10 cellular contexts compared by ENCODE assay signal in genomic region chr5:151021771-151022170, GRCh38. TPM values are rescaled to one million over a fixed set of nuclear protein-coding genes. Genes with fewer than 3 reads are reported as not detected.
DNase-seq lines count a peak whose midpoint lies in the region; ATAC-seq and TF ChIP-seq lines count a peak whose summit lies in the region.
"Had no signal": no experiment of that assay in that cellular context is flagged by ENCODE, and none has a peak within 500 bp of the region (broad histone marks: within the 10 kb centered on the region; RNA-seq: fewer than 3 reads in every experiment).

No MANE protein-coding gene starts in this region.

- no peak for DNase-seq in ascending aorta (ENCODE audit: low spot score in 2 of 2)
- DNase-seq in naive B cell = no peak
- DNase-seq in NCI-H524 treated with DMSO at 0.1 percent for 48 hours (lab: John Stamatoyannopoulos, UW) = no peak
- DNase-seq in ecto neural progenitor cell (ENCODE audit: low spot score) = no peak
- DNase-seq in stimulated activated naive CD8-positive, alpha-beta T cell treated with anti-CD3 and anti-CD28 coated beads, Interleukin-15, Interleukin-2, amounts not matched to agents 100 U/mL and 50 U/mL, for 24 hours = no peak
- DNase-seq: activated CD4-positive, alpha-beta T cell treated with anti-CD3 and anti-CD28 coated beads for 1 hour; stimulated activated CD4-positive, alpha-beta T cell treated with anti-CD3 and anti-CD28 coated beads, Interleukin-4, amount 100 ng/mL, for 1 hour had no signal

- H3K36me3 Mint-ChIP-seq in naive B cell = no peaks in the 10 kb centered on the region

- no peak for TF ChIP-seq CTCF in ascending aorta (IDR thresholded peaks at IDR 0.05)

- H3K4me1 Mint-ChIP-seq in naive B cell = peaks cover 18 to 44% (median 23%) of the 10 kb centered on the region in 3 donors

- H3K4me3 Mint-ChIP-seq in naive B cell = peak overlapping the region; percentile 27 to 86 (median 38)
- H3K4me3 Mint-ChIP-seq: activated T-helper 1 cell treated with anti-CD3 and anti-CD28 coated beads, Interleukin-12 subunit alpha, Interleukin-12 subunit beta, Interleukin-2, Interleukin-4 antibody, amounts not matched to agents 30 ng/mL and 10 ng/mL and 1 ng/mL, durations not matched to agents 14 hours and 24 hours and 36 hours had no signal

- H3K36me3 ChIP-seq in ascending aorta (peaks cover 14 to 16% of the 10 kb centered on the region in 2 donors), esophagus (ENCODE audit: control insufficient read depth in 2 of 2, insufficient read depth in 2 of 2, low read length in 1 of 2) (peaks cover 0 to 16% of the 10 kb centered on the region in 2 donors), thymus (ENCODE audit: control insufficient read depth, insufficient read depth) (peaks cover 3% of the 10 kb centered on the region)

- no peak for ATAC-seq in naive B cell (ENCODE audit: low read depth in 2 of 2)
- ATAC-seq in stimulated activated naive CD8-positive, alpha-beta T cell treated with anti-CD3 and anti-CD28 coated beads, Interleukin-15, Interleukin-2, amounts not matched to agents 100 U/mL and 50 U/mL, for 24 hours = no peak

- H3K27me3 ChIP-seq in ascending aorta (no peaks in the 10 kb centered on the region), esophagus (ENCODE audit: control insufficient read depth in 1 of 2, insufficient read depth in 2 of 2, low read length in 2 of 2) (no peaks in the 10 kb centered on the region), thymus (ENCODE audit: control insufficient read depth, insufficient read depth) (no peaks in the 10 kb centered on the region)

- intact Hi-C loops in ascending aorta (cut with DNase I) = loop anchor here (5.0 kb wide), 2 partner anchors 61 to 239 kb away; partner anchors contain the start of gene TNIP1

- WGBS in esophagus, 2 donors = 80 to 85% methylated on average over 7 of the region's 7 CpGs
- 96% methylated on average over 7 of the region's 7 CpGs for WGBS in thymus

- H3K9me3 Mint-ChIP-seq in naive B cell = no peaks in the 10 kb centered on the region
- H3K9me3 Mint-ChIP-seq: activated T-helper 1 cell treated with anti-CD3 and anti-CD28 coated beads, Interleukin-12 subunit alpha, Interleukin-12 subunit beta, Interleukin-2, Interleukin-4 antibody, amounts not matched to agents 30 ng/mL and 10 ng/mL and 1 ng/mL, durations not matched to agents 14 hours and 24 hours and 36 hours had no signal

- H3K27ac ChIP-seq in ascending aorta (peak overlapping the region; percentile 91 to 93), esophagus (ENCODE audit: low read depth in 2 of 2, low read length in 1 of 2) (peak overlapping the region; percentile 83 to 96), thymus (ENCODE audit: low read depth) (peak overlapping the region; percentile 9)

- peaks cover 0 to 5% (median 0%) of the 10 kb centered on the region in 3 donors for H3K27me3 Mint-ChIP-seq in naive B cell

- H3K4me3 ChIP-seq in ascending aorta (peak overlapping the region; percentile 76 to 87), esophagus (ENCODE audit: low read depth in 1 of 2, low read length in 2 of 2) (peak overlapping the region; percentile 60 to 61), thymus (ENCODE audit: low read length) (no peak overlapping the region)

- H3K9me3 ChIP-seq in ascending aorta (no peaks in the 10 kb centered on the region), esophagus (ENCODE audit: control insufficient read depth in 2 of 2, insufficient read depth in 1 of 2, low read depth in 1 of 2, low read length in 1 of 2) (no peaks in the 10 kb centered on the region), thymus (ENCODE audit: control insufficient read depth) (no peaks in the 10 kb centered on the region)

- H3K4me1 ChIP-seq in ascending aorta = peaks cover 26 to 41% of the 10 kb centered on the region in 2 donors
- H3K4me1 ChIP-seq in esophagus (ENCODE audit: control insufficient read depth in 2 of 2, insufficient read depth in 2 of 2, low read length in 1 of 2) = peaks cover 2 to 31% of the 10 kb centered on the region in 2 donors
- H3K4me1 ChIP-seq in thymus (ENCODE audit: control insufficient read depth, insufficient read depth, low read length) = peaks cover 2% of the 10 kb centered on the region

- H3K27ac Mint-ChIP-seq in naive B cell = peak overlapping the region in 2 of 6 donors; percentile 16 to 54
- H3K27ac Mint-ChIP-seq: activated T-helper 1 cell treated with anti-CD3 and anti-CD28 coated beads, Interleukin-12 subunit alpha, Interleukin-12 subunit beta, Interleukin-2, Interleukin-4 antibody, amounts not matched to agents 30 ng/mL and 10 ng/mL and 1 ng/mL, durations not matched to agents 14 hours and 24 hours and 36 hours had no signal

RNA-seq across cellular contexts. Expression of gene GPX3, which starts 1.4 kb away (rescaled TPM):
- total RNA-seq in ascending aorta = 2,056 TPM
- polyA plus RNA-seq in esophagus = 100 to 1,000 TPM; 143 to 277 TPM
- polyA plus RNA-seq in naive B cell (ENCODE audit: low read depth in 6 of 6) = 1 to 10 TPM in 3 of 6 donors, under 1 TPM in 2, not detected in 1; 0.23 to 1.8 (median 1.1) TPM
- 412 TPM for polyA plus RNA-seq in thymus
- total RNA-seq: activated T-helper 1 cell treated with anti-CD3 and anti-CD28 coated beads, Interleukin-12 subunit alpha, Interleukin-12 subunit beta, Interleukin-2, Interleukin-4 antibody, amounts not matched to agents 30 ng/mL and 10 ng/mL and 1 ng/mL, durations not matched to agents 14 hours and 24 hours and 36 hours had no signal

RNA-seq across cellular contexts. Expression of gene TNIP1, which starts 59.1 kb away (rescaled TPM):
- total RNA-seq in ascending aorta = 54.6 TPM
- 100 to 1,000 TPM in 1 of 2 donors, 10 to 100 TPM in 1; 68.3 to 140 TPM for polyA plus RNA-seq in esophagus
- polyA plus RNA-seq in naive B cell (ENCODE audit: low read depth in 6 of 6) = 10 to 100 TPM; 36.2 to 68.2 (median 55.5) TPM
- 49.9 TPM for polyA plus RNA-seq in thymus

Comparison
In these comparisons a context has a peak if more than half of its experiments do, and no peak if none do; other contexts are left out.
1. H3K27ac ChIP-seq: peak in every context shown above with its lines; median percentile 92 in ascending aorta; 90 in esophagus; 9 in thymus.
2. RNA of gene GPX3, which starts 1.4 kb away (polyA plus RNA-seq): 412 TPM in thymus (single experiment) and 143 to 277 TPM in esophagus; 0.23 to 1.8 TPM in naive B cell; every median in the first group is over 10 times any median in the second.